ENCODE assay signal across 26 cellular contexts in genomic region chr13:49624207-49624606, GRCh38. TPM values are rescaled to one million over a fixed set of nuclear protein-coding genes. Genes with fewer than 3 reads are reported as not detected.
"Had no signal": no experiment of that assay in that cellular context is flagged by ENCODE, and none has a peak within 500 bp of the region (broad histone marks: within the 10 kb centered on the region; RNA-seq: fewer than 3 reads in every experiment).

No MANE protein-coding gene starts in this region.

- H3K9me3 Mint-ChIP-seq: mesothelial cell of epicardium; naive B cell; natural killer cell; stimulated activated naive CD8-positive, alpha-beta T cell treated with anti-CD3 and anti-CD28 coated beads, Interleukin-15, Interleukin-2, amounts not matched to agents 100 ng/mL and 50 ng/mL, for 24 hours had no signal

- H3K27me3 Mint-ChIP-seq: naive B cell; progenitor cell of endocrine pancreas; stimulated activated naive CD8-positive, alpha-beta T cell treated with anti-CD3 and anti-CD28 coated beads, Interleukin-15, Interleukin-2, amounts not matched to agents 100 ng/mL and 50 ng/mL, for 24 hours had no signal

- H3K79me2 ChIP-seq: hepatocyte had no signal

- H3K27ac ChIP-seq: hepatocyte, left lung, ovary, suprapubic skin, thoracic aorta, tibial artery, upper lobe of right lung had no signal

- ATAC-seq: left colon, left lung, natural killer cell, right lobe of liver, upper lobe of right lung had no signal

- H3K27ac Mint-ChIP-seq: mesothelial cell of epicardium; natural killer cell; progenitor cell of endocrine pancreas; stimulated activated naive CD8-positive, alpha-beta T cell treated with anti-CD3 and anti-CD28 coated beads, Interleukin-15, Interleukin-2, amounts not matched to agents 100 ng/mL and 50 ng/mL, for 24 hours had no signal

- H3K9me3 ChIP-seq: left lung, ovary, right atrium auricular region, right lobe of liver, suprapubic skin, thoracic aorta, tibial artery, upper lobe of right lung had no signal

- H3K4me2 ChIP-seq: hepatocyte, smooth muscle cell had no signal

- H3K36me3 ChIP-seq: left lung, ovary, right atrium auricular region, right lobe of liver, suprapubic skin, thoracic aorta, tibial artery, upper lobe of right lung had no signal

- H3K4me3 Mint-ChIP-seq: mesothelial cell of epicardium; natural killer cell; stimulated activated naive CD8-positive, alpha-beta T cell treated with anti-CD3 and anti-CD28 coated beads, Interleukin-15, Interleukin-2, amounts not matched to agents 100 ng/mL and 50 ng/mL, for 24 hours had no signal

- H3K27me3 ChIP-seq: hepatocyte, left lung, ovary, right atrium auricular region, right lobe of liver, suprapubic skin, upper lobe of right lung had no signal

- H2AFZ ChIP-seq: hepatocyte had no signal

- H3K36me3 Mint-ChIP-seq: mesothelial cell of epicardium, naive B cell, natural killer cell had no signal

- H3K4me3 ChIP-seq: hepatocyte, left lung, lung, ovary, right atrium auricular region, right lobe of liver, smooth muscle cell, suprapubic skin, thoracic aorta, tibial artery, upper lobe of right lung had no signal

- FAIRE-seq: keratinocyte, urothelium cell line had no signal

- DNase-seq: left colon; left lung; mesendoderm; naive B cell; natural killer cell; ovary; right lobe of liver; stimulated activated CD4-positive, alpha-beta T cell treated with anti-CD3 and anti-CD28 coated beads, Interleukin-15, amount 100 ng/mL, for 24 hours; stimulated activated CD4-positive, alpha-beta T cell treated with anti-CD3 and anti-CD28 coated beads, Interleukin-2, amount 100 ng/mL, for 24 hours; stimulated activated CD4-positive, alpha-beta T cell treated with anti-CD3 and anti-CD28 coated beads, Interleukin-4, amount 100 ng/mL, for 1 hour; stimulated activated naive CD4-positive, alpha-beta T cell; tibial artery; trophoblast cell; upper lobe of right lung had no signal

RNA-seq across cellular contexts. Expression of gene ARL11, which starts 4.1 kb away (rescaled TPM):
- total RNA-seq: smooth muscle cell had no signal
- polyA plus RNA-seq: hepatocyte, neural cell, smooth muscle cell had no signal
